In genomic region chr1:212291505-212292134, GRCh38 we compare ENCODE assay signal across 8 cellular contexts. TPM values are rescaled to one million over a fixed set of nuclear protein-coding genes. Genes with fewer than 3 reads are reported as not detected.
DNase-seq lines count a peak whose midpoint lies in the region; ATAC-seq and TF ChIP-seq lines count a peak whose summit lies in the region.

No MANE protein-coding gene starts in this region.

- H3K27me3 ChIP-seq in OCI-LY1 (ENCODE audit: insufficient read depth, low read length) (no peaks in the 10 kb centered on the region), lung (ENCODE audit: control insufficient read depth, insufficient read depth) (no peaks in the 10 kb centered on the region)

- no peaks in the 10 kb centered on the region for H3K9me2 ChIP-seq in OCI-LY1 (ENCODE audit: low read depth, low read length)

- DNase-seq in DMS79 (lab: John Stamatoyannopoulos, UW): peak; percentile 72
- peak; percentile 53 for DNase-seq in Jurkat, Clone E6-1 (ENCODE audit: low read depth, low spot score)
- peak; percentile 50 for DNase-seq in central memory CD4-positive, alpha-beta T cell
- no peak for DNase-seq in lung (ENCODE audit: low spot score)
- DNase-seq in amygdala (lab: John Stamatoyannopoulos, UW): no peak
- no peak for DNase-seq in putamen (ENCODE audit: low spot score)

- no peaks in the 10 kb centered on the region for H4K20me1 ChIP-seq in OCI-LY1 (ENCODE audit: insufficient read depth, low read length)

- no peak overlapping the region for H3K9ac ChIP-seq in OCI-LY1 (ENCODE audit: low read length)

- peak overlapping the region; percentile 64; the same call in 1 of the 2 replicates for H3K4me2 ChIP-seq in OCI-LY1 (ENCODE audit: low read length)

- no peaks in the 10 kb centered on the region for H3F3A ChIP-seq in OCI-LY1 (ENCODE audit: insufficient read depth, low read length)

- ATAC-seq in GM21423 (IDR thresholded peaks at IDR 0.05; ENCODE audit: unreplicated experiment) (peak; percentile 60), lung (ENCODE audit: insufficient read depth, low FRiP score) (no peak)

- peaks cover 75% of the 10 kb centered on the region for H3K4me1 ChIP-seq in OCI-LY1 (ENCODE audit: insufficient read depth, low read length, severe bottlenecking)
- H3K4me1 ChIP-seq in lung (ENCODE audit: control insufficient read depth in 2 of 2, insufficient read depth in 2 of 2, low read length in 2 of 2): peaks cover 6 to 32% of the 10 kb centered on the region in 2 donors

- WGBS in lung, 2 donors: 30 to 39% methylated on average over 6 of the region's 6 CpGs

- H3K4me3 ChIP-seq in Jurkat, Clone E6-1 (ENCODE audit: low read length): no peak overlapping the region
- H3K4me3 ChIP-seq in OCI-LY1 (ENCODE audit: low read depth, low read length, poor library complexity, severe bottlenecking) (peak overlapping the region; percentile 3), lung (no peak overlapping the region)

- H3K36me3 ChIP-seq in OCI-LY1 (ENCODE audit: insufficient read depth, low read length) (peaks cover 4% of the 10 kb centered on the region; the same call in 1 of the 2 replicates), lung (ENCODE audit: control insufficient read depth in 2 of 2, insufficient read depth in 2 of 2, low read length in 2 of 2) (no peaks in the 10 kb centered on the region)

- TF ChIP-seq CTCF in OCI-LY1 (IDR thresholded peaks at IDR 0.05; ENCODE audit: low read length) (peak; percentile 88), lung (IDR thresholded peaks at IDR 0.05; ENCODE audit: control extremely low read depth, extremely low read depth) (peak; percentile 61)

- H3K27ac ChIP-seq in OCI-LY1 (ENCODE audit: low read depth, low read length, poor library complexity, severe bottlenecking) (peak overlapping the region; percentile 28), lung (ENCODE audit: low read depth in 1 of 2, low read length in 1 of 2) (peak overlapping the region in 1 of 2 donors; percentile 9)

- no peak overlapping the region for H2AFZ ChIP-seq in OCI-LY1 (ENCODE audit: low read length)

- H3K9me3 ChIP-seq in OCI-LY1 (ENCODE audit: low read length) (no peaks in the 10 kb centered on the region), lung (ENCODE audit: control insufficient read depth in 2 of 2, insufficient read depth in 1 of 2, low read length in 1 of 2) (no peaks in the 10 kb centered on the region)

- H3K79me2 ChIP-seq in OCI-LY1 (ENCODE audit: insufficient read depth, low read length): peaks cover 98% of the 10 kb centered on the region

RNA-seq across cellular contexts. Expression of gene PPP2R5A, which starts 6.4 kb away (rescaled TPM):
- polyA plus RNA-seq in Jurkat, Clone E6-1 (2012; ENCODE audit: insufficient read depth, insufficient read length): 29.9 TPM
- 100 to 1,000 TPM in 1 of 2 donors, 10 to 100 TPM in 1; 62.9 to 143 TPM for total RNA-seq in lung
- polyA plus RNA-seq in lung: 10 to 100 TPM; 31.3 to 45.7 TPM

Comparison
In these comparisons a context has a peak if more than half of its experiments do, and no peak if none do; other contexts are left out.
1. DNase-seq: peak in DMS79 (single experiment), Jurkat, Clone E6-1 (single experiment) and central memory CD4-positive, alpha-beta T cell (single experiment); none in lung (single experiment), amygdala (0 of 56) and putamen (single experiment).